ENCODE assay signal across 20 cellular contexts in genomic region chr17:82661717-82662683, GRCh38. TPM values are rescaled to one million over a fixed set of nuclear protein-coding genes. Genes with fewer than 3 reads are reported as not detected.
DNase-seq lines count a peak whose midpoint lies in the region; FAIRE-seq and TF ChIP-seq lines count a peak whose summit lies in the region.
"Had no signal": no experiment of that assay in that cellular context is flagged by ENCODE, and none has a peak within 500 bp of the region (broad histone marks: within the 10 kb centered on the region; RNA-seq: fewer than 3 reads in every experiment).

No MANE protein-coding gene starts in this region.

- peaks cover 0 to 5% (median 0%) of the 10 kb centered on the region in 11 experiments; a peak in 2 of 22 replicates for H3K36me3 ChIP-seq in BLaER1 treated with 17β-estradiol and CSF1 and Interleukin-3, amounts not matched to agents 10 nM and 100 nM
- H3K36me3 ChIP-seq in kidney (ENCODE audit: control insufficient read depth in 1 of 2, insufficient read depth in 2 of 2, low read length in 2 of 2) (peaks cover 22 to 33% of the 10 kb centered on the region in 2 donors), sigmoid colon (peaks cover 0 to 37% (median 2%) of the 10 kb centered on the region in 4 donors)
- H3K36me3 ChIP-seq: SJSA1 had no signal

- no peak overlapping the region for H3K9ac ChIP-seq in BLaER1 treated with 17β-estradiol and CSF1 and Interleukin-3, amounts not matched to agents 10 nM and 100 nM
- no peak overlapping the region for H3K9ac ChIP-seq in kidney (ENCODE audit: low read length in 2 of 2)

- H3K4me1 Mint-ChIP-seq in endothelial cell (ENCODE audit: unreplicated experiment), result no peaks in the 10 kb centered on the region
- H3K4me1 Mint-ChIP-seq: B cell had no signal

- H3K27me3 Mint-ChIP-seq in endothelial cell (ENCODE audit: unreplicated experiment), result peaks cover 10% of the 10 kb centered on the region
- H3K27me3 Mint-ChIP-seq: B cell; CD4-positive, CD25-positive, alpha-beta regulatory T cell had no signal

- FAIRE-seq in kidney (lab: Jason Lieb, UNC), result no peak
- FAIRE-seq: A549, K562 had no signal

- no peak overlapping the region for H3K27ac ChIP-seq in BLaER1 treated with 17β-estradiol and CSF1 and Interleukin-3, amounts not matched to agents 10 nM and 100 nM
- no peak overlapping the region for H3K27ac ChIP-seq in kidney (ENCODE audit: low read depth in 2 of 2, low read length in 2 of 2)
- no peak overlapping the region for H3K27ac ChIP-seq in sigmoid colon
- H3K27ac ChIP-seq: A549, Peyer's patch, SJSA1 had no signal

- H3K4me3 Mint-ChIP-seq in endothelial cell (ENCODE audit: unreplicated experiment), result no peak overlapping the region
- H3K4me3 Mint-ChIP-seq: B cell; CD4-positive, CD25-positive, alpha-beta regulatory T cell had no signal

- H3K36me3 Mint-ChIP-seq in endothelial cell (ENCODE audit: low read depth, unreplicated experiment), result peaks cover 7% of the 10 kb centered on the region

- H4K20me1 ChIP-seq in BLaER1 treated with 17β-estradiol and CSF1 and Interleukin-3, amounts not matched to agents 10 nM and 100 nM, result peaks cover 0 to 24% (median 0%) of the 10 kb centered on the region in 11 experiments; a peak in 4 of 22 replicates

- no peak overlapping the region for H3K4me3 ChIP-seq in BLaER1 treated with 17β-estradiol and CSF1 and Interleukin-3, amounts not matched to agents 10 nM and 100 nM
- H3K4me3 ChIP-seq in kidney (ENCODE audit: low read length in 2 of 2), result no peak overlapping the region
- no peak overlapping the region for H3K4me3 ChIP-seq in sigmoid colon
- H3K4me3 ChIP-seq: A549, K562, Peyer's patch, SJSA1 had no signal

- no peak for TF ChIP-seq CTCF in kidney (IDR thresholded peaks at IDR 0.05; ENCODE audit: borderline replicate concordance, extremely low read depth, insufficient read depth)
- no peak for TF ChIP-seq CTCF in sigmoid colon (IDR thresholded peaks at IDR 0.05)
- no peak for TF ChIP-seq CTCF in endothelial cell (IDR thresholded peaks at IDR 0.05; ENCODE audit: unreplicated experiment)

- no peaks in the 10 kb centered on the region for H3K9me3 Mint-ChIP-seq in endothelial cell (ENCODE audit: unreplicated experiment)
- H3K9me3 Mint-ChIP-seq: CD4-positive, CD25-positive, alpha-beta regulatory T cell had no signal

- 90 to 91% methylated on average over 31 of the region's 31 CpGs for WGBS in sigmoid colon, 2 donors

- H3K4me1 ChIP-seq in BLaER1 treated with 17β-estradiol and CSF1 and Interleukin-3, amounts not matched to agents 10 nM and 100 nM, result peaks cover 0 to 47% (median 38%) of the 10 kb centered on the region in 10 experiments; a peak in 16 of 20 replicates
- H3K4me1 ChIP-seq in kidney (ENCODE audit: control insufficient read depth in 1 of 2, insufficient read depth in 1 of 2, low read depth in 1 of 2, low read length in 2 of 2) (peaks cover 0 to 2% of the 10 kb centered on the region in 2 donors), sigmoid colon (no peaks in the 10 kb centered on the region)
- H3K4me1 ChIP-seq: A549, Peyer's patch, SJSA1 had no signal

- H3K4me2 ChIP-seq in BLaER1 treated with 17β-estradiol and CSF1 and Interleukin-3, amounts not matched to agents 10 nM and 100 nM, result peak overlapping the region in 8 of 11 experiments; percentile 36 to 64 (median 60); a peak in 17 of 22 replicates
- H3K4me2 ChIP-seq: A549 had no signal

- no peak overlapping the region for H3K27ac Mint-ChIP-seq in endothelial cell (ENCODE audit: unreplicated experiment)
- H3K27ac Mint-ChIP-seq: B cell had no signal

- H3K27me3 ChIP-seq in BLaER1 treated with 17β-estradiol and CSF1 and Interleukin-3, amounts not matched to agents 10 nM and 100 nM, result peaks cover 0 to 22% (median 7%) of the 10 kb centered on the region in 11 experiments; a peak in 12 of 22 replicates
- H3K27me3 ChIP-seq in sigmoid colon, result no peaks in the 10 kb centered on the region
- H3K27me3 ChIP-seq: Peyer's patch, SJSA1 had no signal

- no peak for TF ChIP-seq POLR2A in sigmoid colon (IDR thresholded peaks at IDR 0.05)

- intact Hi-C loops in kidney (cut with DNase I) (no loop called here), posterior vena cava (cut with DNase I) (loop anchor here in 1 of 2 donors (10.0 kb wide), 1 partner anchor 307 kb away; the partner anchor contains the start of gene TEX19), sigmoid colon (cut with DNase I) (no loop called here)

- H3K9me3 ChIP-seq in BLaER1 treated with 17β-estradiol and CSF1 and Interleukin-3, amounts not matched to agents 10 nM and 100 nM (replicated peaks in 1 of 11), result no peaks in the 10 kb centered on the region
- H3K9me3 ChIP-seq in kidney (ENCODE audit: control insufficient read depth in 1 of 2, low read length in 2 of 2) (no peaks in the 10 kb centered on the region), sigmoid colon (no peaks in the 10 kb centered on the region)
- H3K9me3 ChIP-seq: A549, Peyer's patch, SJSA1 had no signal

- no peak for TF ChIP-seq EP300 in sigmoid colon (IDR thresholded peaks at IDR 0.05)

- DNase-seq in NCI-H526 treated with DMSO at 0.1 percent for 48 hours (lab: John Stamatoyannopoulos, UW) (peak; percentile 8), kidney (peak; percentile 71), posterior vena cava (ENCODE audit: low spot score) (peak; percentile 61), MV-4-11 (lab: John Stamatoyannopoulos, UW) (no peak), sigmoid colon (no peak), endothelial cell (ENCODE audit: low spot score) (no peak)
- DNase-seq: CD4-positive, CD25-positive, alpha-beta regulatory T cell; EL; MM.1S; NCI-H1092; NCI-H1436 treated with DMSO at 0.1 percent for 48 hours; NCI-H1930; NCI-H748 treated with DMSO at 0.1 percent for 48 hours; NK-92 treated with Interleukin-12 subunit alpha and Interleukin-12 subunit beta, amount 100 ng/mL, for 24 hours had no signal

RNA-seq across cellular contexts. Expression of gene WDR45B, which starts 13.8 kb away (rescaled TPM):
- 65.4 TPM for total RNA-seq in kidney
- 64.7 TPM for polyA plus RNA-seq in kidney (ENCODE audit: insufficient read depth, low read depth, low replicate concordance)
- 10 to 100 TPM; 49.7 to 56.5 TPM for total RNA-seq in posterior vena cava
- total RNA-seq in sigmoid colon, result 10 to 100 TPM; 51.7 to 67.0 (median 66.7) TPM
- 10 to 100 TPM; 62.5 to 70.1 (median 67.5) TPM for polyA plus RNA-seq in sigmoid colon
- 74.1 TPM for total RNA-seq in endothelial cell (ENCODE audit: unreplicated experiment)

RNA-seq across cellular contexts. Expression of gene RAB40B, which starts 36.5 kb away (rescaled TPM):
- 21.7 TPM for total RNA-seq in kidney
- 36.1 TPM for polyA plus RNA-seq in kidney (ENCODE audit: insufficient read depth, low read depth, low replicate concordance)
- total RNA-seq in posterior vena cava, result 1 to 10 TPM; 4.2 to 6.3 TPM
- 10 to 100 TPM; 11.7 to 32.7 (median 21.6) TPM for total RNA-seq in sigmoid colon
- polyA plus RNA-seq in sigmoid colon, result 10 to 100 TPM; 14.0 to 26.4 (median 24.0) TPM
- total RNA-seq in endothelial cell (ENCODE audit: unreplicated experiment), result 6.7 TPM

RNA-seq across cellular contexts. Expression of gene FN3KRP, which starts 54.5 kb away (rescaled TPM):
- 30.6 TPM for total RNA-seq in kidney
- 36.6 TPM for polyA plus RNA-seq in kidney (ENCODE audit: insufficient read depth, low read depth, low replicate concordance)
- 10 to 100 TPM; 18.5 to 19.5 TPM for total RNA-seq in posterior vena cava
- 10 to 100 TPM in 3 of 4 donors, 1 to 10 TPM in 1; 8.1 to 18.0 (median 13.1) TPM for total RNA-seq in sigmoid colon
- 10 to 100 TPM; 27.0 to 36.1 (median 33.5) TPM for polyA plus RNA-seq in sigmoid colon
- 27.9 TPM for total RNA-seq in endothelial cell (ENCODE audit: unreplicated experiment)

Comparison
In these comparisons a context has a peak if more than half of its experiments do, and no peak if none do; other contexts are left out.
1. DNase-seq: peak in NCI-H526 treated with DMSO at 0.1 percent for 48 hours (single experiment), kidney (single experiment) and posterior vena cava (single experiment); none in MV-4-11 (single experiment), sigmoid colon (single experiment) and endothelial cell (single experiment).